8 cellular contexts compared by ENCODE assay signal in the genomic region with DNA sequence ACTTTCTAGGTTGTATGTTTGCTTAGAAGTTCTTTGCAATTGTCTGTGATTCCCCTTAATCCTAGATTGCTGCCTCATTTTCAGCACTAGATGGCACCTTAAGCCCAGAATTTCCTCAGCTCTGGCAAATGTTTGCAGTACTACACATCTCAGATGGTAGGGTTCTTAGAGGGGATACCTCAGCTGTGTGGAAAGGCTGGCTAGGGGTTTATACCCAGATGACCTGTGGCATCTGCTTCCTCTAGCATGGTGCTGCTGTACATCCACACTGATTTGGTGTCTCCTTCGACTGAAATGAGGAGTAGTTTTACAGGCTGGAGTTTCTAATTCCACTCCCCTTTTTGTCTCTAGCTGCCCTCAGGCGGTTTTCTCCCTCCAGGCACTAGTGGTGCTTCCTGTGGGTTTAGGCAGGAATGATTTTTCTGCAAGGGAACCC. TPM values are rescaled to one million over a fixed set of nuclear protein-coding genes. Genes with fewer than 3 reads are reported as not detected.
DNase-seq lines count a peak whose midpoint lies in the region; ATAC-seq and TF ChIP-seq lines count a peak whose summit lies in the region.

No MANE protein-coding gene starts in this region.

- no peaks in the 10 kb centered on the region for H3K27me3 ChIP-seq in stomach

- ATAC-seq in HG03280 (IDR thresholded peaks at IDR 0.05; ENCODE audit: unreplicated experiment): peak; percentile 69

- intact Hi-C loops in stomach (cut with DNase I; ENCODE audit: low total_unique reads): no loop called here

- peak; percentile 83 for TF ChIP-seq CTCF in epithelial cell of proximal tubule (conservative IDR thresholded peaks at IDR 0.05; ENCODE audit: low read depth, low read length)
- TF ChIP-seq CTCF in stomach (IDR thresholded peaks at IDR 0.05): peak in 1 of 7 experiments; percentile 27

- no peaks in the 10 kb centered on the region for H3K36me3 ChIP-seq in stomach

- H3K27ac ChIP-seq in stomach: no peak overlapping the region

- WGBS in stomach, 5 donors: 26 to 51% (median 29%) methylated on average over 2 of the region's 2 CpGs

- no peak for TF ChIP-seq EP300 in stomach (IDR thresholded peaks at IDR 0.05)

- H3K4me1 ChIP-seq in stomach: no peaks in the 10 kb centered on the region

- DNase-seq in SIG-M5 treated with dmso at 0.1 percent for 504 hours (lab: John Stamatoyannopoulos, UW; ENCODE audit: unreplicated experiment) (peak; percentile 0), SIG-M5 (lab: John Stamatoyannopoulos, UW) (no peak), NOMO-1 (lab: John Stamatoyannopoulos, UW; ENCODE audit: unreplicated experiment in 2 of 2) (peak; percentile 45 to 56), epithelial cell of proximal tubule (ENCODE audit: low read depth) (peak; percentile 19), stromal cell of bone marrow (ENCODE audit: low read depth) (peak; percentile 25), stomach (no peak), COLO668 (lab: John Stamatoyannopoulos, UW; ENCODE audit: unreplicated experiment) (no peak)

- TF ChIP-seq POLR2A in stomach (IDR thresholded peaks at IDR 0.05): no peak

- H3K4me3 ChIP-seq in epithelial cell of proximal tubule (ENCODE audit: low read depth, low read length): no peak overlapping the region
- H3K4me3 ChIP-seq in stomach: no peak overlapping the region

- peaks cover 0 to 17% (median 2%) of the 10 kb centered on the region in 4 donors for H3K9me3 ChIP-seq in stomach

RNA-seq across cellular contexts. Expression of a gene that starts 23.5 kb away (rescaled TPM):
- total RNA-seq in epithelial cell of proximal tubule: not detected in 2 replicates
- not detected for total RNA-seq in stomach
- not detected for polyA plus RNA-seq in stomach

Comparison
In these comparisons a context has a peak if more than half of its experiments do, and no peak if none do; other contexts are left out.
1. DNase-seq: peak in SIG-M5 treated with dmso at 0.1 percent for 504 hours (single experiment), NOMO-1 (2 of 2), epithelial cell of proximal tubule (single experiment) and stromal cell of bone marrow (single experiment); none in SIG-M5 (single experiment), stomach (single experiment) and COLO668 (single experiment).